2 cellular contexts compared by ENCODE assay signal in the genomic region with DNA sequence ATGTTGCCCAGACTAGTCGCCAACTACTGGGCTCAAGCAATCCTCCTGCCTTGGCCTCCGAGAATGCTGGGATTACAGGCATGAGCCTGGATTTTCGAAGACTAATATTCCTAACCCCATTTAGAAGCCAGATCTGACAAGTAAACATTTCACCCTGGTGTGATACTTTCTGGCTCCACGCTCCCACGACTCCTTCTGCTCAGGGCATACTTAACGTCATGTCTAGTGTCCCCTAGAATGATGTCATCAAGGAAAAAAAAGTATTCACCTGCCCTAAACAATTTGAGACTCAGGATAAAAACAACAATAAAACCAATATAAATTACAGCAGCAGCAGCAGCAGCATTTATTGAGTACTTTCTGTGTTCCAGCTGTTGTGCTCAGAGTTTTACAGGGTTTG.
A peak's percentile ranks its signal among the peaks of the same experiment; 100 is the strongest.
TF ChIP-seq lines count a peak whose summit lies in the region.

No MANE protein-coding gene starts in this region.

TF ChIP-seq in IMR-90, 13 proteins besides CTCF, POLR2A, EP300 and RAD21:
- TF ChIP-seq FOS (IDR thresholded peaks at IDR 0.05; ENCODE audit: low read depth, low read length) (no peak), MXI1 (IDR thresholded peaks at IDR 0.05; ENCODE audit: borderline replicate concordance, low read depth, low read length) (no peak)

TF ChIP-seq in HepG2, 621 proteins besides CTCF, POLR2A, EP300 and RAD21:
- TF ChIP-seq ZSCAN22 (CRISPR knock-in tag; IDR thresholded peaks at IDR 0.05): no peak
- TF ChIP-seq CREB1 (IDR thresholded peaks at IDR 0.05): 0 out of 2 replicates have a peak, but pooled peaks have one; percentile 23
- TF ChIP-seq CREB1 (CRISPR knock-in tag; IDR thresholded peaks at IDR 0.05): no peak
- no peak for TF ChIP-seq SMAD3 (CRISPR knock-in tag; IDR thresholded peaks at IDR 0.05)
- TF ChIP-seq FOXA3 (CRISPR knock-in tag; IDR thresholded peaks at IDR 0.05): no peak
- TF ChIP-seq, protein P1, sequence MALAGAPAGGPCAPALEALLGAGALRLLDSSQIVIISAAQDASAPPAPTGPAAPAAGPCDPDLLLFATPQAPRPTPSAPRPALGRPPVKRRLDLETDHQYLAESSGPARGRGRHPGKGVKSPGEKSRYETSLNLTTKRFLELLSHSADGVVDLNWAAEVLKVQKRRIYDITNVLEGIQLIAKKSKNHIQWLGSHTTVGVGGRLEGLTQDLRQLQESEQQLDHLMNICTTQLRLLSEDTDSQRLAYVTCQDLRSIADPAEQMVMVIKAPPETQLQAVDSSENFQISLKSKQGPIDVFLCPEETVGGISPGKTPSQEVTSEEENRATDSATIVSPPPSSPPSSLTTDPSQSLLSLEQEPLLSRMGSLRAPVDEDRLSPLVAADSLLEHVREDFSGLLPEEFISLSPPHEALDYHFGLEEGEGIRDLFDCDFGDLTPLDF (CRISPR knock-in tag; IDR thresholded peaks at IDR 0.05): no peak
- TF ChIP-seq TCF7L2 (IDR thresholded peaks at IDR 0.05; ENCODE audit: low read depth, low read length): no peak
- TF ChIP-seq POLR2G (IDR thresholded peaks at IDR 0.05; ENCODE audit: low read depth, low read length): no peak
- TF ChIP-seq WIZ (CRISPR knock-in tag; IDR thresholded peaks at IDR 0.05): no peak
- TF ChIP-seq ZNF556 (CRISPR knock-in tag; IDR thresholded peaks at IDR 0.05; ENCODE audit: borderline replicate concordance): no peak
- TF ChIP-seq HCFC1 (IDR thresholded peaks at IDR 0.05; ENCODE audit: low read depth, low read length): no peak
- peak; percentile 81 for TF ChIP-seq ATF7 (IDR thresholded peaks at IDR 0.05)
- TF ChIP-seq ATF7 (CRISPR knock-in tag; IDR thresholded peaks at IDR 0.05): no peak
- no peak for TF ChIP-seq ZNF749 (CRISPR knock-in tag; IDR thresholded peaks at IDR 0.05; ENCODE audit: borderline replicate concordance)
